ENCODE assay signal across 13 cellular contexts in the genomic region with DNA sequence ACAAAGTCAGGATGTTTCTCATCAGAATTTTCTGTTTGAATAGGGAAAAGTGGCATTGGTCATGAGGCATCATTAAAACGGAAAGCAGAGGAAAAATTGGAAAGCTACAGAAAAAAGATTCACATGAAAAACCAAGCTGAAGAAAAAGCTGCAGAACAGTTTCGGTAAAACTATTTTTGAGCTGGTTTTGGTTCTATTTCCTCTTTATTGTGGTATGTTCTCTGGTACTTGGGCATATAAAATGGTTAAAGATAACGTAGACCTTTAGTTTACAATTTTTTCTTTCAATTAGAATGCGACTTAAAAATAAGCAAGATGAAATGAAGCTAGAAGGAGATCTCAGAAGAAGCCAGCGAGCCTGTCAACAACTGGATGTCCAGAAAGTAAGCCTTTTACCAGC. TPM values are rescaled to one million over a fixed set of nuclear protein-coding genes. Genes with fewer than 3 reads are reported as not detected.
A peak's percentile ranks its signal among the peaks of the same experiment; 100 is the strongest.
DNase-seq lines count a peak whose midpoint lies in the region; ATAC-seq, FAIRE-seq and TF ChIP-seq lines count a peak whose summit lies in the region.
"Had no signal": no experiment of that assay in that cellular context is flagged by ENCODE, and none has a peak within 500 bp of the region (broad histone marks: within the 10 kb centered on the region; RNA-seq: fewer than 3 reads in every experiment).

No MANE protein-coding gene starts in this region.

- H3F3A ChIP-seq in SU-DHL-6 (ENCODE audit: insufficient read depth) = peaks cover 38% of the 10 kb centered on the region

- POLR2A ChIA-PET in Caco-2 (lab: Charles Lee) = no interaction called here

- peaks cover 8% of the 10 kb centered on the region for H3K4me1 Mint-ChIP-seq in Caco-2 (ENCODE audit: low read depth, unreplicated experiment)
- H3K4me1 Mint-ChIP-seq: activated T-helper 17 cell treated with anti-CD3 and anti-CD28 coated beads, Interleukin-2, amount 50 U/mL, for 72 hours had no signal

- FAIRE-seq in HTR-8/SVneo (lab: Jason Lieb, UNC) = no peak

- H3K79me2 ChIP-seq in SU-DHL-6 (ENCODE audit: insufficient read depth, low read length) = peaks cover 5% of the 10 kb centered on the region; the same call in 1 of the 2 replicates

- H3K27me3 ChIP-seq in SU-DHL-6 (ENCODE audit: low read length) (no peaks in the 10 kb centered on the region), Caco-2 (replicated peaks; ENCODE audit: control insufficient read depth, insufficient read depth, low read length) (no peaks in the 10 kb centered on the region)
- H3K27me3 ChIP-seq: uterus had no signal

- H3K27ac ChIP-seq in SU-DHL-6 (ENCODE audit: low read depth, low read length) = peak overlapping the region; percentile 77
- H3K27ac ChIP-seq: uterus had no signal

- H2AFZ ChIP-seq in SU-DHL-6 (ENCODE audit: low read depth, low read length, severe bottlenecking) = no peak overlapping the region

- H3K9me3 Mint-ChIP-seq in Caco-2 (ENCODE audit: unreplicated experiment) = no peaks in the 10 kb centered on the region
- H3K9me3 Mint-ChIP-seq: activated T-helper 17 cell treated with anti-CD3 and anti-CD28 coated beads, Interleukin-2, amount 50 U/mL, for 72 hours had no signal

- no peak overlapping the region; the same call in 1 of the 2 replicates for H3K9ac ChIP-seq in SU-DHL-6 (ENCODE audit: low read length)

- H3K4me3 Mint-ChIP-seq in Caco-2 (ENCODE audit: unreplicated experiment) = no peak overlapping the region
- H3K4me3 Mint-ChIP-seq: activated T-helper 17 cell treated with anti-CD3 and anti-CD28 coated beads, Interleukin-2, amount 50 U/mL, for 72 hours had no signal

- peaks cover 16% of the 10 kb centered on the region for H3K36me3 Mint-ChIP-seq in Caco-2 (ENCODE audit: insufficient read depth, unreplicated experiment)

- ATAC-seq in GM18511 (IDR thresholded peaks at IDR 0.05; ENCODE audit: unreplicated experiment) (peak; percentile 60), GM21390 (IDR thresholded peaks at IDR 0.05; ENCODE audit: unreplicated experiment) (peak; percentile 45), HG03108 (IDR thresholded peaks at IDR 0.05; ENCODE audit: unreplicated experiment) (peak; percentile 40), HG03196 (IDR thresholded peaks at IDR 0.05; ENCODE audit: unreplicated experiment) (no peak)
- ATAC-seq: activated T-helper 17 cell treated with anti-CD3 and anti-CD28 coated beads, Interleukin-2, amount 50 U/mL, for 72 hours; sciatic nerve had no signal

- no peak overlapping the region for H3K27ac Mint-ChIP-seq in Caco-2 (ENCODE audit: unreplicated experiment)
- H3K27ac Mint-ChIP-seq: activated T-helper 17 cell treated with anti-CD3 and anti-CD28 coated beads, Interleukin-2, amount 50 U/mL, for 72 hours had no signal

- DNase-seq in Caco-2 (no peak), HTR-8/SVneo (ENCODE audit: insufficient read length, low spot score) (no peak), superior temporal gyrus (ENCODE audit: extremely low spot score) (no peak)
- DNase-seq: KG1, NCI-H345, uterus had no signal

- TF ChIP-seq CTCF in SU-DHL-6 (IDR thresholded peaks at IDR 0.05; ENCODE audit: insufficient read depth, low read length, poor library complexity, severe bottlenecking) (no peak), Caco-2 (IDR thresholded peaks at IDR 0.05; ENCODE audit: insufficient read depth in 1 of 2, low read depth in 1 of 2, low read length in 1 of 2, severe bottlenecking in 1 of 2, unreplicated experiment in 1 of 2) (no peak)

- no peaks in the 10 kb centered on the region for H3K9me2 ChIP-seq in SU-DHL-6 (replicated peaks; ENCODE audit: insufficient read depth, low read length)

- H3K4me2 ChIP-seq in SU-DHL-6 (ENCODE audit: low read depth, low read length, poor library complexity, severe bottlenecking) = peak overlapping the region; percentile 82

- H3K4me3 ChIP-seq in SU-DHL-6 (ENCODE audit: insufficient read depth, low read length, poor library complexity, severe bottlenecking) (no peak overlapping the region), Caco-2 (ENCODE audit: low read depth, low read length) (no peak overlapping the region)
- H3K4me3 ChIP-seq: uterus had no signal

- BruUV-seq in Caco-2 (replicated peaks; lab: Mats Ljungman, UMichigan) = no TSS peak

- no peaks in the 10 kb centered on the region for H3K4me1 ChIP-seq in Caco-2
- H3K4me1 ChIP-seq: uterus had no signal

- H3K36me3 ChIP-seq in SU-DHL-6 (ENCODE audit: low read length) (peaks cover 32% of the 10 kb centered on the region), Caco-2 (ENCODE audit: control insufficient read depth, insufficient read depth, low read length) (no peaks in the 10 kb centered on the region; the same call in 1 of the 2 replicates)
- H3K36me3 ChIP-seq: uterus had no signal

- H3K27me3 Mint-ChIP-seq in Caco-2 (ENCODE audit: insufficient read depth, unreplicated experiment) = no peaks in the 10 kb centered on the region
- H3K27me3 Mint-ChIP-seq: activated T-helper 17 cell treated with anti-CD3 and anti-CD28 coated beads, Interleukin-2, amount 50 U/mL, for 72 hours had no signal

- CTCF ChIA-PET in Caco-2 (lab: Charles Lee) = no interaction called here

- no peaks in the 10 kb centered on the region for H4K20me1 ChIP-seq in SU-DHL-6 (ENCODE audit: low read depth, low read length)

- intact Hi-C loops in Caco-2 (cut with micrococcal nuclease; ENCODE audit: unreplicated experiment) = no loop called here

- H3K9me3 ChIP-seq in SU-DHL-6 (ENCODE audit: insufficient read depth, low read length) (no peaks in the 10 kb centered on the region), Caco-2 (no peaks in the 10 kb centered on the region)
- H3K9me3 ChIP-seq: uterus had no signal

RNA-seq across cellular contexts. Expression of a gene that starts 7.6 kb away (rescaled TPM):
- 7.5 and 8.3 TPM in 2 replicates for total RNA-seq in Caco-2 (2022)

RNA-seq across cellular contexts. Expression of a gene that starts 7.7 kb away (rescaled TPM):
- total RNA-seq in Caco-2 (2022) = 15.3 and 16.1 TPM in 2 replicates
